In genomic region chr15:45642203-45642932, GRCh38 we compare ENCODE assay signal across 11 cellular contexts. TPM values are rescaled to one million over a fixed set of nuclear protein-coding genes. Genes with fewer than 3 reads are reported as not detected.
DNase-seq lines count a peak whose midpoint lies in the region; ATAC-seq and TF ChIP-seq lines count a peak whose summit lies in the region.
"Had no signal": no experiment of that assay in that cellular context is flagged by ENCODE, and none has a peak within 500 bp of the region (broad histone marks: within the 10 kb centered on the region; RNA-seq: fewer than 3 reads in every experiment).

No MANE protein-coding gene starts in this region.

- BruUV-seq in PC-9 (replicated peaks; lab: Mats Ljungman, UMichigan): no TSS peak

- no peaks in the 10 kb centered on the region for H3K9me2 ChIP-seq in PC-9 (ENCODE audit: insufficient read depth)

- ATAC-seq in CD4-positive, CD25-positive, alpha-beta regulatory T cell (ENCODE audit: low read depth in 2 of 2): no peak
- no peak for ATAC-seq in HG03139 (IDR thresholded peaks at IDR 0.05; ENCODE audit: unreplicated experiment)

- H3F3A ChIP-seq in PC-9 (ENCODE audit: insufficient read depth, low read depth): peaks cover 40% of the 10 kb centered on the region

- POLR2A ChIA-PET in PC-9 (lab: Charles Lee; ENCODE audit: unreplicated experiment): no interaction called here
- POLR2A ChIA-PET in GM10248 (lab: Yijun Ruan, JAX): no interaction called here

- peak overlapping the region in 2 of 3 donors; percentile 12 to 50 for H3K27ac Mint-ChIP-seq in CD4-positive, CD25-positive, alpha-beta regulatory T cell

- peaks cover 38% of the 10 kb centered on the region for H3K4me1 ChIP-seq in CD4-positive, CD25-positive, alpha-beta regulatory T cell (ENCODE audit: control insufficient read depth, insufficient read depth, low read length, poor library complexity, severe bottlenecking)
- H3K4me1 ChIP-seq in PC-9 (replicated peaks; ENCODE audit: insufficient read depth): peaks cover 59% of the 10 kb centered on the region

- no peak overlapping the region for H2AFZ ChIP-seq in PC-9

- peaks cover 11% of the 10 kb centered on the region for H3K36me3 ChIP-seq in CD4-positive, CD25-positive, alpha-beta regulatory T cell (ENCODE audit: control insufficient read depth, insufficient read depth, low read length)
- no peaks in the 10 kb centered on the region for H3K36me3 ChIP-seq in PC-9 (ENCODE audit: low read depth)
- H3K36me3 ChIP-seq: SJCRH30 had no signal

- H3K4me2 ChIP-seq in PC-9: peak overlapping the region; percentile 75

- no peaks in the 10 kb centered on the region for H3K27me3 Mint-ChIP-seq in CD4-positive, CD25-positive, alpha-beta regulatory T cell

- no peaks in the 10 kb centered on the region for H4K20me1 ChIP-seq in PC-9 (ENCODE audit: insufficient read depth)

- H3K36me3 Mint-ChIP-seq in CD4-positive, CD25-positive, alpha-beta regulatory T cell: peaks cover 34% of the 10 kb centered on the region

- peak overlapping the region in 3 of 4 donors; percentile 51 to 88 (median 84) for H3K4me3 Mint-ChIP-seq in CD4-positive, CD25-positive, alpha-beta regulatory T cell

- no peak for DNase-seq in CD4-positive, CD25-positive, alpha-beta regulatory T cell
- DNase-seq in PC-9 (peak; percentile 22 to 46), fibroblast of gingiva (ENCODE audit: low read depth) (peak; percentile 93), renal cortical epithelial cell (ENCODE audit: low read depth) (peak; percentile 80), SIG-M5 (lab: John Stamatoyannopoulos, UW) (no peak), GM10248 (ENCODE audit: extremely low spot score) (no peak), HuH-7 (ENCODE audit: low spot score) (no peak)
- DNase-seq: anterior cingulate cortex, SJCRH30 had no signal

- CTCF ChIA-PET in PC-9 (lab: Charles Lee): interaction anchor here (0.6 kb wide), 1 partner anchor 1213 kb away, joined by 3 read pairs; no protein-coding TSS in a partner anchor
- CTCF ChIA-PET in GM10248 (lab: Yijun Ruan, JAX): interaction anchor here (1.2 to 8.3 kb wide), 7 partner anchors 8 to 475 kb away, joined by 3 to 33 read pairs (median 6); partner anchors contain the start of gene SQOR

- H3K79me2 ChIP-seq in PC-9 (ENCODE audit: low read depth): peaks cover 28% of the 10 kb centered on the region

- H3K9me3 ChIP-seq in CD4-positive, CD25-positive, alpha-beta regulatory T cell (ENCODE audit: control insufficient read depth in 2 of 2, low read length in 2 of 2): no peaks in the 10 kb centered on the region
- H3K9me3 ChIP-seq in PC-9 (ENCODE audit: insufficient read depth, low read depth): no peaks in the 10 kb centered on the region
- H3K9me3 ChIP-seq: SJCRH30 had no signal

- TF ChIP-seq CTCF in PC-9 (conservative IDR thresholded peaks at IDR 0.05) (no peak), GM10248 (IDR thresholded peaks at IDR 0.05; ENCODE audit: control extremely low read depth, extremely low read depth, low read depth, missing control alignments) (no peak)

- no peak overlapping the region for H3K4me3 ChIP-seq in CD4-positive, CD25-positive, alpha-beta regulatory T cell (ENCODE audit: low read depth, low read length)
- H3K4me3 ChIP-seq in PC-9: peak overlapping the region; percentile 34; the same call in 1 of the 2 replicates
- H3K4me3 ChIP-seq: SJCRH30 had no signal

- H3K27me3 ChIP-seq in CD4-positive, CD25-positive, alpha-beta regulatory T cell (ENCODE audit: control insufficient read depth, insufficient read depth, low read length): no peaks in the 10 kb centered on the region
- H3K27me3 ChIP-seq in PC-9 (ENCODE audit: insufficient read depth, low read depth): no peaks in the 10 kb centered on the region

- H3K4me1 Mint-ChIP-seq in CD4-positive, CD25-positive, alpha-beta regulatory T cell: peaks cover 52 to 86% (median 72%) of the 10 kb centered on the region in 4 donors

- H3K9me3 Mint-ChIP-seq in CD4-positive, CD25-positive, alpha-beta regulatory T cell: no peaks in the 10 kb centered on the region

- intact Hi-C loops in PC-9 (cut with micrococcal nuclease; ENCODE audit: unreplicated experiment): no loop called here

- no peak overlapping the region for H3K27ac ChIP-seq in CD4-positive, CD25-positive, alpha-beta regulatory T cell (ENCODE audit: insufficient read depth, low read length, poor library complexity, severe bottlenecking)
- H3K27ac ChIP-seq in PC-9: peak overlapping the region; percentile 90
- H3K27ac ChIP-seq: SJCRH30 had no signal

RNA-seq across cellular contexts. Expression of gene SQOR, which starts 7.5 kb away (rescaled TPM):
- total RNA-seq in CD4-positive, CD25-positive, alpha-beta regulatory T cell: 47.3 TPM
- polyA plus RNA-seq in CD4-positive, CD25-positive, alpha-beta regulatory T cell: 100 to 1,000 TPM in 3 of 4 donors, 10 to 100 TPM in 1; 98.4 to 160 (median 127) TPM
- total RNA-seq in PC-9 (2021) (40.9 and 42.2 TPM in 2 replicates), renal cortical epithelial cell (57.4 and 313 TPM in 2 replicates)
- polyA plus RNA-seq: neural cell had no signal

RNA-seq across cellular contexts. Expression of gene BLOC1S6, which starts 55.2 kb away (rescaled TPM):
- 66.3 TPM for total RNA-seq in CD4-positive, CD25-positive, alpha-beta regulatory T cell
- 10 to 100 TPM; 37.9 to 53.1 (median 46.3) TPM for polyA plus RNA-seq in CD4-positive, CD25-positive, alpha-beta regulatory T cell
- 22.7 and 29.4 TPM in 2 replicates for total RNA-seq in PC-9 (2021)
- 51.5 and 88.2 TPM in 2 replicates for total RNA-seq in renal cortical epithelial cell

Comparison
In these comparisons a context has a peak if more than half of its experiments do, and no peak if none do; other contexts are left out.
1. DNase-seq: peak in PC-9 (2 of 2), fibroblast of gingiva (single experiment) and renal cortical epithelial cell (single experiment); none in CD4-positive, CD25-positive, alpha-beta regulatory T cell (0 of 3), SIG-M5 (single experiment), GM10248 (single experiment) and HuH-7 (single experiment).